Comparison of ENCODE assay signal across 9 cellular contexts in the genomic region with DNA sequence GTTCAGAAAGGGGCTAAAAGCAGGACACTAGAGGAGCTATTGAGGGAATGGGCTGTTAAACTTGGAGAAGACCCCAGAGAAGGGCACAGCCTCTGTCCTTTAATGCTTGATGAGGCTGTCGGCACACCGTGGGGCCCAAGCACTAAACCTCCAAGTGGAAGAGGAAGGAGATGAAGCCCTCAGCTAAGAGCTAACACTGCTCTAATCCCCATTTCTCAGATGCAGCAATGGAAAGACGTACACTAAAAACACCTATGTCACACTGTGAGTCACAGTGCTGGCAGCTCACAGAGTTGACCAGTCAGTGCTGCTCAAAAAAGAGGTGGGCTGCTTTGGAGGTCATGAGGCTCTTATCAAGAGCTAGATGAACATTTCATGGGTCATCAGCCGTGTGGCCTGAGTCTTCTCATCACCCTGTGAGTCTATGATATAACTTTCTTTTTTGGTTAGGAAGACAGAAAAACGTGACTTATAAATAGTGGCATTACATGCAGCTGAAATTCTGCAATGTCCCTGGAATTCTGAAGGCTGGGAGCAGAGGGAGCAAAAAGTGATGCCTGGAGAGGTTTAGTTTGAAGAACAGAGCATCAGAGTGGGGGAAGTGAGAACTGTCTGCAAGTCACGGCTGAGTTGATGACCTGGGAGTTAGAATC. TPM values are rescaled to one million over a fixed set of nuclear protein-coding genes. Genes with fewer than 3 reads are reported as not detected.
DNase-seq lines count a peak whose midpoint lies in the region; ATAC-seq, FAIRE-seq and TF ChIP-seq lines count a peak whose summit lies in the region.
"Had no signal": no experiment of that assay in that cellular context is flagged by ENCODE, and none has a peak within 500 bp of the region (broad histone marks: within the 10 kb centered on the region; RNA-seq: fewer than 3 reads in every experiment).

No MANE protein-coding gene starts in this region.

- no peaks in the 10 kb centered on the region for H3K9me1 ChIP-seq in endothelial cell of umbilical vein (replicated peaks; ENCODE audit: control insufficient read depth, extremely low read depth, insufficient read depth, low read length)

- no peak for TF ChIP-seq CTCF in Peyer's patch (IDR thresholded peaks at IDR 0.05)
- no peak for TF ChIP-seq CTCF in endothelial cell of umbilical vein (IDR thresholded peaks at IDR 0.05; ENCODE audit: extremely low read depth in 1 of 2, insufficient read depth in 1 of 2, low read depth in 1 of 2, low read length in 2 of 2)

- ATAC-seq in GM21423 (IDR thresholded peaks at IDR 0.05; ENCODE audit: unreplicated experiment) (no peak), HG03045 (IDR thresholded peaks at IDR 0.05; ENCODE audit: unreplicated experiment) (no peak), Right ventricle myocardium inferior (no peak)

- CTCF ChIA-PET in endothelial cell of umbilical vein (lab: Charles Lee) = interaction anchor here (0.8 to 9.7 kb wide), 8 partner anchors 12 to 503 kb away, joined by 3 to 301 read pairs (median 20); partner anchors contain the start of gene TEX48

- intact Hi-C loops in endothelial cell of umbilical vein (cut with micrococcal nuclease) = no loop called here
- intact Hi-C loops in Right ventricle myocardium inferior (cut with DNase I) = loop anchor here (2.0 kb wide), 1 partner anchor 170 kb away; no protein-coding TSS in a partner anchor

- dilution Hi-C loops in endothelial cell of umbilical vein (cut with MboI; ENCODE audit: extremely low pct_ligation_motif_present, low sequenced_read_pairs) = no loop called here

- H2AFZ ChIP-seq in endothelial cell of umbilical vein (ENCODE audit: low read depth, low read length) = peak overlapping the region; percentile 67

- no peaks in the 10 kb centered on the region for H4K20me1 ChIP-seq in endothelial cell of umbilical vein (replicated peaks; ENCODE audit: control insufficient read depth, extremely low read depth, insufficient read depth, low read length)

- no peak overlapping the region for H3K4me2 ChIP-seq in endothelial cell of umbilical vein (ENCODE audit: insufficient read depth, low read length)

- H3K79me2 ChIP-seq in endothelial cell of umbilical vein (ENCODE audit: control insufficient read depth, insufficient read depth, low read length) = no peaks in the 10 kb centered on the region

- H3K27me3 ChIP-seq in Peyer's patch (no peaks in the 10 kb centered on the region), endothelial cell of umbilical vein (ENCODE audit: control insufficient read depth in 2 of 2, insufficient read depth in 2 of 2, low read length in 2 of 2) (peaks cover 0 to 1% of the 10 kb centered on the region in 2 experiments)

- TF ChIP-seq POLR2A in Peyer's patch (IDR thresholded peaks at IDR 0.05) (no peak), endothelial cell of umbilical vein (IDR thresholded peaks at IDR 0.05; ENCODE audit: low read depth, low read length) (no peak)

- H3K4me1 ChIP-seq in Peyer's patch = peaks cover 0 to 25% (median 17%) of the 10 kb centered on the region in 4 donors
- H3K4me1 ChIP-seq in endothelial cell of umbilical vein (ENCODE audit: control insufficient read depth, extremely low read depth, insufficient read depth, low read length) = peaks cover 6% of the 10 kb centered on the region

- H3K4me3 ChIP-seq in Peyer's patch (no peak overlapping the region), endothelial cell of umbilical vein (replicated peaks in 1 of 3; ENCODE audit: insufficient read depth in 1 of 3, low read depth in 1 of 3, low read length in 3 of 3) (no peak overlapping the region)

- FAIRE-seq in endothelial cell of umbilical vein (lab: Jason Lieb, UNC) = no peak
- FAIRE-seq: D721Med had no signal

- H3K36me3 ChIP-seq in Peyer's patch = no peaks in the 10 kb centered on the region
- H3K36me3 ChIP-seq in endothelial cell of umbilical vein (ENCODE audit: control insufficient read depth in 2 of 2, extremely low read depth in 1 of 2, insufficient read depth in 2 of 2, low read length in 2 of 2) = no peaks in the 10 kb centered on the region

- POLR2A ChIA-PET in endothelial cell of umbilical vein (lab: Charles Lee) = no interaction called here

- DNase-seq in stimulated activated CD4-positive, alpha-beta T cell treated with anti-CD3 and anti-CD28 coated beads, Interleukin-1b, Interleukin-23, amount 100 ng/mL, for 48 hours = peak; percentile 50
- no peak for DNase-seq in stimulated activated CD4-positive, alpha-beta T cell treated with anti-CD3 and anti-CD28 coated beads, Interleukin-2, amount 100 ng/mL, for 48 hours
- DNase-seq in Peyer's patch (no peak), endothelial cell of umbilical vein (ENCODE audit: low read depth, low spot score) (no peak), NCI-H128 (lab: John Stamatoyannopoulos, UW; ENCODE audit: unreplicated experiment) (no peak), Right ventricle myocardium inferior (ENCODE audit: missing footprints) (no peak)

- H3K9ac ChIP-seq in endothelial cell of umbilical vein (replicated peaks; ENCODE audit: extremely low read depth, insufficient read depth, low read length) = no peak overlapping the region

- H3K9me3 ChIP-seq in Peyer's patch (no peaks in the 10 kb centered on the region), endothelial cell of umbilical vein (replicated peaks; ENCODE audit: control insufficient read depth, insufficient read depth, low read length) (no peaks in the 10 kb centered on the region)

- no TSS peak for BruUV-seq in endothelial cell of umbilical vein (replicated peaks; lab: Mats Ljungman, UMichigan)

- H3K27ac ChIP-seq in Peyer's patch (peak overlapping the region in 3 of 4 donors; percentile 34 to 60 (median 44)), endothelial cell of umbilical vein (ENCODE audit: insufficient read depth, low read depth, low read length) (no peak overlapping the region)

TF ChIP-seq in endothelial cell of umbilical vein, 7 proteins besides CTCF, POLR2A, EP300 and RAD21:
- TF ChIP-seq FOS (IDR thresholded peaks at IDR 0.05; ENCODE audit: borderline replicate concordance, insufficient read depth, low read length) (no peak), JUN (IDR thresholded peaks at IDR 0.05; ENCODE audit: borderline replicate concordance, insufficient read depth, insufficient read length, low read depth) (no peak), GATA2 (IDR thresholded peaks at IDR 0.05; ENCODE audit: insufficient read depth, insufficient read length, low read depth, low read length) (no peak), EZH2 (IDR thresholded peaks at IDR 0.05; ENCODE audit: borderline replicate concordance, low read depth, low read length, severe bottlenecking) (no peak), MYC (IDR thresholded peaks at IDR 0.05; ENCODE audit: low read depth, low read length) (no peak), POLR2AphosphoS5 (IDR thresholded peaks at IDR 0.05; ENCODE audit: insufficient read depth, low read depth, low read length) (no peak)
- TF ChIP-seq, protein P1, sequence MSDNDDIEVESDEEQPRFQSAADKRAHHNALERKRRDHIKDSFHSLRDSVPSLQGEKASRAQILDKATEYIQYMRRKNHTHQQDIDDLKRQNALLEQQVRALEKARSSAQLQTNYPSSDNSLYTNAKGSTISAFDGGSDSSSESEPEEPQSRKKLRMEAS (IDR thresholded peaks at IDR 0.05; ENCODE audit: insufficient read depth, insufficient read length) = no peak
TF ChIP-seq in endothelial cell of umbilical vein: peak in this region for 0.

RNA-seq across cellular contexts. Expression of gene TNFSF8, which starts 21.5 kb away (rescaled TPM):
- 10 to 100 TPM in 1 of 4 donors, 1 to 10 TPM in 3; 2.1 to 11.6 (median 4.7) TPM for total RNA-seq in Peyer's patch
- total RNA-seq in endothelial cell of umbilical vein = not detected in 2 replicates
- polyA plus RNA-seq in endothelial cell of umbilical vein = not detected in 2 replicates
- 0.03 TPM in 1 of 2 replicates, not detected in the other for polyA plus RNA-seq in endothelial cell of umbilical vein (2011; cell fraction: cytosol; rRNA removed)
- polyA plus RNA-seq in endothelial cell of umbilical vein (2011; cell fraction: nucleus; rRNA removed) = 0.55 TPM in 1 of 2 replicates, not detected in the other
- polyA plus RNA-seq in endothelial cell of umbilical vein (2012) = not detected in 2 replicates
- polyA minus RNA-seq in endothelial cell of umbilical vein = not detected in 2 replicates
- polyA minus RNA-seq in endothelial cell of umbilical vein (2011; cell fraction: cytosol; rRNA and poly(A)+ RNA removed) = not detected
- 0.77 and 1.1 TPM in 2 replicates for polyA minus RNA-seq in endothelial cell of umbilical vein (2011; cell fraction: nucleus; rRNA and poly(A)+ RNA removed)
- total RNA-seq in Right ventricle myocardium inferior = 0.57 TPM
